ENCODE assay signal across 8 cellular contexts in genomic region chr6:127516676-127517273, GRCh38. TPM values are rescaled to one million over a fixed set of nuclear protein-coding genes. Genes with fewer than 3 reads are reported as not detected.
DNase-seq lines count a peak whose midpoint lies in the region; ATAC-seq and TF ChIP-seq lines count a peak whose summit lies in the region.

No MANE protein-coding gene starts in this region.

- H3K9ac ChIP-seq in HCT116 (ENCODE audit: low read length) (no peak overlapping the region), iPS-15b (ENCODE audit: low read depth, low read length) (no peak overlapping the region), skeletal muscle tissue (ENCODE audit: low read depth in 1 of 3, low read length in 3 of 3) (no peak overlapping the region)

- in situ Hi-C loops in SK-MEL-5 (cut with HindIII; ENCODE audit: low pct_unique_long_range_greater_than_20kb, low sequenced_read_pairs) (no loop called here), astrocyte of the spinal cord (cut with HindIII; ENCODE audit: low sequenced_read_pairs) (no loop called here)

- H2AFZ ChIP-seq in HCT116 (ENCODE audit: low read depth, low read length, poor library complexity, severe bottlenecking), result peak overlapping the region; percentile 74

- BruUV-seq in HCT116 (replicated peaks; lab: Mats Ljungman, UMichigan), result no TSS peak

- RAD21 ChIA-PET in HCT116 (lab: Charles Lee; ENCODE audit: low non-redundant PET in 1 of 2, low total read pairs in 2 of 2, uncharacterized antibody in 2 of 2, unreplicated experiment in 2 of 2), result no interaction called here

- H3K4me3 ChIP-seq in HCT116 (replicated peaks in 1 of 2; ENCODE audit: low read depth in 1 of 2, low read length in 2 of 2) (peak overlapping the region; percentile 40 to 56), astrocyte of the spinal cord (ENCODE audit: low read depth, low read length) (peak overlapping the region; percentile 62), iPS-15b (ENCODE audit: low read depth, low read length) (peak overlapping the region; percentile 71), skeletal muscle tissue (ENCODE audit: low read length in 3 of 3) (peak overlapping the region; percentile 60 to 78 (median 73))

- peak overlapping the region; percentile 78 for H3K4me2 ChIP-seq in HCT116 (ENCODE audit: low read length)

- no peaks in the 10 kb centered on the region for H3K36me3 ChIP-seq in HCT116 (ENCODE audit: control insufficient read depth in 1 of 2, insufficient read depth in 2 of 2, low read length in 2 of 2)
- no peaks in the 10 kb centered on the region for H3K36me3 ChIP-seq in iPS-15b (ENCODE audit: control insufficient read depth, insufficient read depth, low read length)
- H3K36me3 ChIP-seq in skeletal muscle tissue (ENCODE audit: control insufficient read depth in 3 of 3, insufficient read depth in 3 of 3, low read length in 3 of 3), result no peaks in the 10 kb centered on the region

- H3K79me2 ChIP-seq in HCT116 (ENCODE audit: insufficient read depth, low read length), result no peaks in the 10 kb centered on the region

- no peaks in the 10 kb centered on the region for H3K9me2 ChIP-seq in HCT116 (ENCODE audit: insufficient read depth)

- intact Hi-C loops in HCT116 (cut with micrococcal nuclease), result no loop called here

- H3K4me1 ChIP-seq in HCT116 (ENCODE audit: control insufficient read depth in 1 of 2, insufficient read depth in 2 of 2, low read length in 2 of 2) (peaks cover 0 to 4% of the 10 kb centered on the region in 2 experiments; a peak in 1 of 4 replicates), iPS-15b (ENCODE audit: control insufficient read depth, insufficient read depth, low read length) (no peaks in the 10 kb centered on the region), skeletal muscle tissue (ENCODE audit: control insufficient read depth in 3 of 3, insufficient read depth in 3 of 3, low read length in 3 of 3) (peaks cover 15 to 19% (median 15%) of the 10 kb centered on the region in 3 donors)

- CTCF ChIA-PET in HCT116 (lab: Charles Lee), result interaction anchor here (0.5 to 3.3 kb wide), 15 partner anchors 11 to 330 kb away, joined by 3 to 24 read pairs (median 3); partner anchors contain the start of gene RNF146

- peak; percentile 87 for TF ChIP-seq CTCF in GM12873 (IDR thresholded peaks at IDR 0.05; ENCODE audit: insufficient read depth, low read depth, low read length, missing control alignments)
- peak; percentile 46 to 91 (median 91); a peak in 4 of 6 replicates for TF ChIP-seq CTCF in HCT116 (IDR thresholded peaks at IDR 0.05 in 2 of 3, conservative IDR thresholded peaks at IDR 0.05 in 1 of 3; ENCODE audit: borderline replicate concordance in 1 of 3, insufficient read depth in 1 of 3, low read depth in 2 of 3, low read length in 2 of 3)
- peak; percentile 76 for TF ChIP-seq CTCF in astrocyte of the spinal cord (IDR thresholded peaks at IDR 0.05; ENCODE audit: low read depth, low read length)

- DNase-seq in HCT116 (ENCODE audit: low read depth, low spot score), result peak; percentile 39
- peak; percentile 30 for DNase-seq in LoVo (ENCODE audit: low spot score)
- DNase-seq in SK-MEL-5 (ENCODE audit: low read depth, low spot score), result peak; percentile 74
- DNase-seq in astrocyte of the spinal cord (ENCODE audit: low read depth, low spot score), result peak; percentile 73
- no peak for DNase-seq in mucosa of gallbladder (ENCODE audit: low spot score)

- peak; percentile 82 for ATAC-seq in HCT116

- H3K27me3 ChIP-seq in HCT116 (ENCODE audit: insufficient read depth, low read length) (no peaks in the 10 kb centered on the region), iPS-15b (ENCODE audit: control insufficient read depth, insufficient read depth, low read length) (peaks cover 46% of the 10 kb centered on the region), skeletal muscle tissue (ENCODE audit: control insufficient read depth in 3 of 3, insufficient read depth in 3 of 3, low read length in 3 of 3) (peaks cover 21 to 34% (median 28%) of the 10 kb centered on the region in 3 donors)

- H3K27ac ChIP-seq in HCT116 (ENCODE audit: low read depth, low read length) (no peak overlapping the region), skeletal muscle tissue (ENCODE audit: low read depth, low read length) (no peak overlapping the region)

- POLR2A ChIA-PET in HCT116 (lab: Charles Lee), result no interaction called here

- no peak for TF ChIP-seq POLR2A in HCT116 (IDR thresholded peaks at IDR 0.05; ENCODE audit: borderline replicate concordance, extremely low read depth, insufficient read depth, insufficient read length)

- TF ChIP-seq RAD21 in HCT116 (IDR thresholded peaks at IDR 0.05; ENCODE audit: low read depth), result no peak

- no peaks in the 10 kb centered on the region for H4K20me1 ChIP-seq in HCT116 (ENCODE audit: insufficient read depth)

- no peaks in the 10 kb centered on the region for H3K9me3 ChIP-seq in HCT116 (ENCODE audit: control insufficient read depth in 1 of 2, insufficient read depth in 1 of 2, low read depth in 1 of 2, low read length in 2 of 2)
- H3K9me3 ChIP-seq in iPS-15b (ENCODE audit: control insufficient read depth, insufficient read depth, low read length), result no peaks in the 10 kb centered on the region
- no peaks in the 10 kb centered on the region for H3K9me3 ChIP-seq in skeletal muscle tissue (ENCODE audit: control insufficient read depth in 3 of 3, low read length in 3 of 3)

TF ChIP-seq in HCT116, 20 proteins besides CTCF, POLR2A, EP300 and RAD21:
- TF ChIP-seq, protein P1, sequence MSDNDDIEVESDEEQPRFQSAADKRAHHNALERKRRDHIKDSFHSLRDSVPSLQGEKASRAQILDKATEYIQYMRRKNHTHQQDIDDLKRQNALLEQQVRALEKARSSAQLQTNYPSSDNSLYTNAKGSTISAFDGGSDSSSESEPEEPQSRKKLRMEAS (IDR thresholded peaks at IDR 0.05), result no peak
- TF ChIP-seq ZNF274 (IDR thresholded peaks at IDR 0.05; ENCODE audit: low read depth, low read length), result no peak
- TF ChIP-seq EGR1 (IDR thresholded peaks at IDR 0.05; ENCODE audit: low read depth), result no peak
- peak; percentile 11; the same call in 1 of the 2 replicates for TF ChIP-seq REST (IDR thresholded peaks at IDR 0.05; ENCODE audit: low read depth)
- TF ChIP-seq, protein P2, sequence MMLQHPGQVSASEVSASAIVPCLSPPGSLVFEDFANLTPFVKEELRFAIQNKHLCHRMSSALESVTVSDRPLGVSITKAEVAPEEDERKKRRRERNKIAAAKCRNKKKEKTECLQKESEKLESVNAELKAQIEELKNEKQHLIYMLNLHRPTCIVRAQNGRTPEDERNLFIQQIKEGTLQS (IDR thresholded peaks at IDR 0.05), result no peak
- TF ChIP-seq SP1 (IDR thresholded peaks at IDR 0.05; ENCODE audit: low read depth), result no peak
- TF ChIP-seq ELF1 (IDR thresholded peaks at IDR 0.05; ENCODE audit: borderline replicate concordance, low read depth), result no peak
- TF ChIP-seq JUND (IDR thresholded peaks at IDR 0.05), result no peak

RNA-seq across cellular contexts. Expression of gene KIAA0408, which starts 57.6 kb away (rescaled TPM):
- 0.25 TPM for total RNA-seq in HCT116 (2021; ENCODE audit: unreplicated experiment)
- 0.05 TPM in 1 of 2 replicates, not detected in the other for polyA plus RNA-seq in HCT116 (2012)
- total RNA-seq in SK-MEL-5 (2014; rRNA removed; shearing (Covaris generic)), result 3.2 and 3.7 TPM in 2 replicates
- 2.3 and 3.1 TPM in 2 replicates for polyA plus RNA-seq in SK-MEL-5 (2015; cell fraction: cytosol; rRNA removed)
- polyA plus RNA-seq in SK-MEL-5 (2015; cell fraction: nucleus; rRNA removed), result 18.5 and 19.8 TPM in 2 replicates
- 15.7 TPM for total RNA-seq in skeletal muscle tissue
- total RNA-seq in mucosa of gallbladder, result 6.8 TPM
